13 cellular contexts compared by ENCODE assay signal in genomic region chr1:25004355-25004754, GRCh38.
DNase-seq lines count a peak whose midpoint lies in the region; ATAC-seq and TF ChIP-seq lines count a peak whose summit lies in the region.
"Had no signal": no experiment of that assay in that cellular context is flagged by ENCODE, and none has a peak within 500 bp of the region (broad histone marks: within the 10 kb centered on the region; RNA-seq: fewer than 3 reads in every experiment).

No MANE protein-coding gene starts in this region.

- no peak overlapping the region for H3K27ac ChIP-seq in body of pancreas
- H3K27ac ChIP-seq: 22Rv1 had no signal

- POLR2A ChIA-PET in activated CD4-positive, alpha-beta T cell treated with anti-CD3 and anti-CD28 coated beads for 36 hours (lab: Charles Lee), result interaction anchor here (1.1 to 1.2 kb wide), 2 partner anchors 25 to 33 kb away, joined by 4 to 5 read pairs; no protein-coding TSS in a partner anchor
- POLR2A ChIA-PET in activated naive CD8-positive, alpha-beta T cell treated with anti-CD3 and anti-CD28 coated beads, Interleukin-2, amount 10 ng/mL, durations not matched to agents 7 days and 5 days (lab: Charles Lee), result interaction anchor here (0.7 to 2.6 kb wide), 8 partner anchors 9 to 74 kb away, joined by 3 to 10 read pairs (median 4); partner anchors contain the start of gene RUNX3

- WGBS in body of pancreas, 2 donors, result 74 to 86% methylated on average over 1 to 2 of the region's 2 CpGs

- H3K36me3 Mint-ChIP-seq in activated CD4-positive, alpha-beta T cell treated with anti-CD3 and anti-CD28 coated beads for 36 hours (ENCODE audit: low read depth), result no peaks in the 10 kb centered on the region
- peaks cover 4% of the 10 kb centered on the region for H3K36me3 Mint-ChIP-seq in stimulated activated naive CD8-positive, alpha-beta T cell treated with anti-CD3 and anti-CD28 coated beads, Interleukin-15, Interleukin-2, amounts not matched to agents 100 ng/mL and 50 ng/mL, for 24 hours (ENCODE audit: low read depth)
- no peaks in the 10 kb centered on the region for H3K36me3 Mint-ChIP-seq in activated naive CD8-positive, alpha-beta T cell treated with anti-CD3 and anti-CD28 coated beads, Interleukin-2, amount 10 ng/mL, durations not matched to agents 7 days and 5 days

- no peak for TF ChIP-seq POLR2A in body of pancreas (IDR thresholded peaks at IDR 0.05)

- no peak for DNase-seq in activated CD4-positive, alpha-beta T cell treated with anti-CD3 and anti-CD28 coated beads for 36 hours
- no peak for DNase-seq in activated CD4-positive, alpha-beta T cell treated with anti-CD3 and anti-CD28 coated beads, Interleukin-2, amount 50 U/mL, for 1 hour
- no peak for DNase-seq in stimulated activated naive CD8-positive, alpha-beta T cell treated with anti-CD3 and anti-CD28 coated beads, Interleukin-15, Interleukin-2, amounts not matched to agents 100 U/mL and 50 U/mL, for 24 hours
- DNase-seq in activated naive CD8-positive, alpha-beta T cell treated with anti-CD3 and anti-CD28 coated beads, Interleukin-2, amount 10 ng/mL, durations not matched to agents 7 days and 5 days, result no peak
- no peak for DNase-seq in body of pancreas
- no peak for DNase-seq in COLO668 (lab: John Stamatoyannopoulos, UW; ENCODE audit: unreplicated experiment)
- DNase-seq: HCEC 1CT, NCI-H1092, NCI-H2227 treated with DMSO at 0.1 percent for 48 hours, NCI-H526 had no signal

- H3K9me3 Mint-ChIP-seq in activated CD4-positive, alpha-beta T cell treated with anti-CD3 and anti-CD28 coated beads for 36 hours (ENCODE audit: low read depth), result no peaks in the 10 kb centered on the region
- H3K9me3 Mint-ChIP-seq in stimulated activated naive CD8-positive, alpha-beta T cell treated with anti-CD3 and anti-CD28 coated beads, Interleukin-15, Interleukin-2, amounts not matched to agents 100 ng/mL and 50 ng/mL, for 24 hours, result no peaks in the 10 kb centered on the region
- H3K9me3 Mint-ChIP-seq in activated naive CD8-positive, alpha-beta T cell treated with anti-CD3 and anti-CD28 coated beads, Interleukin-2, amount 10 ng/mL, durations not matched to agents 7 days and 5 days, result no peaks in the 10 kb centered on the region

- H3K27me3 ChIP-seq in body of pancreas, result no peaks in the 10 kb centered on the region

- H3K4me3 Mint-ChIP-seq in activated CD4-positive, alpha-beta T cell treated with anti-CD3 and anti-CD28 coated beads for 36 hours, result peak overlapping the region; percentile 12
- H3K4me3 Mint-ChIP-seq in stimulated activated naive CD8-positive, alpha-beta T cell treated with anti-CD3 and anti-CD28 coated beads, Interleukin-15, Interleukin-2, amounts not matched to agents 100 ng/mL and 50 ng/mL, for 24 hours, result peak overlapping the region; percentile 78
- peak overlapping the region; percentile 22 for H3K4me3 Mint-ChIP-seq in activated naive CD8-positive, alpha-beta T cell treated with anti-CD3 and anti-CD28 coated beads, Interleukin-2, amount 10 ng/mL, durations not matched to agents 7 days and 5 days

- intact Hi-C loops in activated CD4-positive, alpha-beta T cell treated with anti-CD3 and anti-CD28 coated beads for 36 hours (cut with DNase I, micrococcal nuclease), result no loop called here
- intact Hi-C loops in body of pancreas (cut with DNase I), result no loop called here

- no peaks in the 10 kb centered on the region for H3K9me3 ChIP-seq in body of pancreas

- H3K4me1 Mint-ChIP-seq in activated CD4-positive, alpha-beta T cell treated with anti-CD3 and anti-CD28 coated beads for 36 hours, result peaks cover 67% of the 10 kb centered on the region
- H3K4me1 Mint-ChIP-seq in stimulated activated naive CD8-positive, alpha-beta T cell treated with anti-CD3 and anti-CD28 coated beads, Interleukin-15, Interleukin-2, amounts not matched to agents 100 ng/mL and 50 ng/mL, for 24 hours (ENCODE audit: low read depth), result peaks cover 90% of the 10 kb centered on the region
- peaks cover 78% of the 10 kb centered on the region for H3K4me1 Mint-ChIP-seq in activated naive CD8-positive, alpha-beta T cell treated with anti-CD3 and anti-CD28 coated beads, Interleukin-2, amount 10 ng/mL, durations not matched to agents 7 days and 5 days

- no peak for TF ChIP-seq CTCF in body of pancreas (IDR thresholded peaks at IDR 0.05)

- no peak overlapping the region for H3K4me3 ChIP-seq in body of pancreas

- CTCF ChIA-PET in activated CD4-positive, alpha-beta T cell treated with anti-CD3 and anti-CD28 coated beads for 36 hours (lab: Charles Lee), result interaction anchor here (0.6 to 1.6 kb wide), 5 partner anchors 13 to 186 kb away, joined by 3 to 6 read pairs (median 5); no protein-coding TSS in a partner anchor

- H3K4me1 ChIP-seq in body of pancreas, result no peaks in the 10 kb centered on the region

- no peaks in the 10 kb centered on the region for H3K27me3 Mint-ChIP-seq in activated CD4-positive, alpha-beta T cell treated with anti-CD3 and anti-CD28 coated beads for 36 hours
- H3K27me3 Mint-ChIP-seq in stimulated activated naive CD8-positive, alpha-beta T cell treated with anti-CD3 and anti-CD28 coated beads, Interleukin-15, Interleukin-2, amounts not matched to agents 100 ng/mL and 50 ng/mL, for 24 hours, result no peaks in the 10 kb centered on the region
- no peaks in the 10 kb centered on the region for H3K27me3 Mint-ChIP-seq in activated naive CD8-positive, alpha-beta T cell treated with anti-CD3 and anti-CD28 coated beads, Interleukin-2, amount 10 ng/mL, durations not matched to agents 7 days and 5 days

- no peak for ATAC-seq in activated CD4-positive, alpha-beta T cell treated with anti-CD3 and anti-CD28 coated beads for 36 hours
- no peak for ATAC-seq in stimulated activated naive CD8-positive, alpha-beta T cell treated with anti-CD3 and anti-CD28 coated beads, Interleukin-15, Interleukin-2, amounts not matched to agents 100 U/mL and 50 U/mL, for 24 hours
- no peak for ATAC-seq in activated naive CD8-positive, alpha-beta T cell treated with anti-CD3 and anti-CD28 coated beads, Interleukin-2, amount 10 ng/mL, durations not matched to agents 7 days and 5 days (ENCODE audit: low read depth)
- no peak for ATAC-seq in HG03571 (IDR thresholded peaks at IDR 0.05; ENCODE audit: unreplicated experiment)
- no peak for ATAC-seq in body of pancreas

- H3K36me3 ChIP-seq in body of pancreas (replicated peaks in 1 of 2; ENCODE audit: insufficient read depth in 1 of 2, low read depth in 2 of 2), result no peaks in the 10 kb centered on the region

- no peak overlapping the region for H3K27ac Mint-ChIP-seq in activated CD4-positive, alpha-beta T cell treated with anti-CD3 and anti-CD28 coated beads for 36 hours
- peak overlapping the region; percentile 96 for H3K27ac Mint-ChIP-seq in stimulated activated naive CD8-positive, alpha-beta T cell treated with anti-CD3 and anti-CD28 coated beads, Interleukin-15, Interleukin-2, amounts not matched to agents 100 ng/mL and 50 ng/mL, for 24 hours
- peak overlapping the region; percentile 74 for H3K27ac Mint-ChIP-seq in activated naive CD8-positive, alpha-beta T cell treated with anti-CD3 and anti-CD28 coated beads, Interleukin-2, amount 10 ng/mL, durations not matched to agents 7 days and 5 days

Comparison
In these comparisons a context has a peak if more than half of its experiments do, and no peak if none do; other contexts are left out.
1. H3K4me3 Mint-ChIP-seq: peak in every context shown above with its lines; median percentile 78 in stimulated activated naive CD8-positive, alpha-beta T cell treated with anti-CD3 and anti-CD28 coated beads, Interleukin-15, Interleukin-2, amounts not matched to agents 100 ng/mL and 50 ng/mL, for 24 hours; 22 in activated naive CD8-positive, alpha-beta T cell treated with anti-CD3 and anti-CD28 coated beads, Interleukin-2, amount 10 ng/mL, durations not matched to agents 7 days and 5 days; 12 in activated CD4-positive, alpha-beta T cell treated with anti-CD3 and anti-CD28 coated beads for 36 hours.